In genomic region chr7:2555121-2556052, GRCh38 we compare ENCODE assay signal across 8 cellular contexts. TPM values are rescaled to one million over a fixed set of nuclear protein-coding genes. Genes with fewer than 3 reads are reported as not detected.
A peak's percentile ranks its signal among the peaks of the same experiment; 100 is the strongest.
DNase-seq lines count a peak whose midpoint lies in the region; ATAC-seq, FAIRE-seq and TF ChIP-seq lines count a peak whose summit lies in the region.

TSS of gene BRAT1 (minus strand) at chr7:2555524. CDS start at chr7:2554431, 1,093 bp downstream.

- peaks cover 33% of the 10 kb centered on the region for H3K4me1 Mint-ChIP-seq in nephron progenitor cell
- H3K4me1 Mint-ChIP-seq in stimulated activated naive CD8-positive, alpha-beta T cell treated with anti-CD3 and anti-CD28 coated beads, Interleukin-15, amount 100 ng/mL, for 72 hours, result peaks cover 40% of the 10 kb centered on the region

- H3K9me3 Mint-ChIP-seq in nephron progenitor cell, result no peaks in the 10 kb centered on the region
- H3K9me3 Mint-ChIP-seq in stimulated activated naive CD8-positive, alpha-beta T cell treated with anti-CD3 and anti-CD28 coated beads, Interleukin-15, amount 100 ng/mL, for 72 hours, result no peaks in the 10 kb centered on the region

- H3K4me3 Mint-ChIP-seq in nephron progenitor cell, result peak within 1 kb of the TSS; percentile 85
- H3K4me3 Mint-ChIP-seq in stimulated activated naive CD8-positive, alpha-beta T cell treated with anti-CD3 and anti-CD28 coated beads, Interleukin-15, amount 100 ng/mL, for 72 hours, result peak within 1 kb of the TSS; percentile 91 to 93

- H4K20me1 ChIP-seq in Loucy (ENCODE audit: insufficient read depth, low read length, poor library complexity, severe bottlenecking), result peaks cover 19% of the 10 kb centered on the region

- peak within 1 kb of the TSS; percentile 99 for H3K27ac Mint-ChIP-seq in nephron progenitor cell
- peak within 1 kb of the TSS; percentile 93 to 99 for H3K27ac Mint-ChIP-seq in stimulated activated naive CD8-positive, alpha-beta T cell treated with anti-CD3 and anti-CD28 coated beads, Interleukin-15, amount 100 ng/mL, for 72 hours

- peaks cover 22% of the 10 kb centered on the region for H3K36me3 Mint-ChIP-seq in nephron progenitor cell (ENCODE audit: low read depth)

- H3F3A ChIP-seq in Loucy (ENCODE audit: low read depth), result peaks cover 3% of the 10 kb centered on the region; the same call in 1 of the 2 replicates

- H3K9me3 ChIP-seq in ES-I3 (ENCODE audit: control insufficient read depth, insufficient read depth, low read length) (no peaks in the 10 kb centered on the region), Loucy (ENCODE audit: insufficient read depth, low read depth, low read length) (no peaks in the 10 kb centered on the region)

- H3K4me1 ChIP-seq in ES-I3 (ENCODE audit: insufficient read depth, low read length) (no peaks in the 10 kb centered on the region), Loucy (ENCODE audit: insufficient read depth, low read length, poor library complexity, severe bottlenecking) (peaks cover 41% of the 10 kb centered on the region)

- peak; percentile 100 for DNase-seq in H54 (ENCODE audit: insufficient read length, low spot score)
- DNase-seq in activated effector memory CD4-positive, alpha-beta T cell treated with Interleukin-2 at 50 U/mL for 16 hours, result peak; percentile 91
- DNase-seq in fibroblast of the aortic adventitia (ENCODE audit: low read depth), result peak; percentile 89
- peak; percentile 99 for DNase-seq in nephron progenitor cell
- DNase-seq in stimulated activated naive CD8-positive, alpha-beta T cell treated with anti-CD3 and anti-CD28 coated beads, Interleukin-15, amount 100 ng/mL, for 72 hours, result peak; percentile 92 to 93

- peaks cover 7% of the 10 kb centered on the region; the same call in 1 of the 2 replicates for H3K36me3 ChIP-seq in ES-I3 (ENCODE audit: insufficient read depth, low read length)
- H3K36me3 ChIP-seq in Loucy (ENCODE audit: insufficient read depth, low read length), result 0 out of 2 replicates have a peak, but pooled peaks cover 3% of the 10 kb centered on the region

- no peaks in the 10 kb centered on the region for H3K27me3 ChIP-seq in Loucy (ENCODE audit: insufficient read depth, low read length, poor library complexity, severe bottlenecking)

- H3K9ac ChIP-seq in ES-I3 (ENCODE audit: low read depth, low read length) (peak within 1 kb of the TSS; percentile 95), Loucy (ENCODE audit: low read depth, low read length, poor library complexity, severe bottlenecking) (peak within 1 kb of the TSS; percentile 91)

- no peaks in the 10 kb centered on the region for H3K9me2 ChIP-seq in Loucy (replicated peaks; ENCODE audit: low read depth, low read length)

- peak; percentile 45 for TF ChIP-seq CTCF in Loucy (conservative IDR thresholded peaks at IDR 0.05; ENCODE audit: low read length)
- peak; percentile 9 for TF ChIP-seq CTCF in fibroblast of the aortic adventitia (IDR thresholded peaks at IDR 0.05; ENCODE audit: insufficient read depth, low read length)
- peak; percentile 38 for TF ChIP-seq CTCF in nephron progenitor cell (IDR thresholded peaks at IDR 0.05)

- peak; percentile 43 for FAIRE-seq in H54 (lab: Jason Lieb, UNC)

- TF ChIP-seq POLR2A in H54 (IDR thresholded peaks at IDR 0.05; ENCODE audit: low read depth, low read length) (peak; percentile 99), Raji (IDR thresholded peaks at IDR 0.05; ENCODE audit: insufficient read depth, low read depth, low read length) (peak; percentile 82)

- ATAC-seq in stimulated activated naive CD8-positive, alpha-beta T cell treated with anti-CD3 and anti-CD28 coated beads, Interleukin-15, amount 100 ng/mL, for 72 hours, result peak; percentile 88

- peak within 1 kb of the TSS; percentile 90 for H3K4me2 ChIP-seq in Loucy (ENCODE audit: low read depth, low read length, poor library complexity, severe bottlenecking)

- H3K27me3 Mint-ChIP-seq in nephron progenitor cell (ENCODE audit: low read depth, poor library complexity), result peaks cover 4% of the 10 kb centered on the region
- H3K27me3 Mint-ChIP-seq in stimulated activated naive CD8-positive, alpha-beta T cell treated with anti-CD3 and anti-CD28 coated beads, Interleukin-15, amount 100 ng/mL, for 72 hours, result no peaks in the 10 kb centered on the region

- H2AFZ ChIP-seq in Loucy (ENCODE audit: low read length), result peak within 1 kb of the TSS; percentile 100

- H3K4me3 ChIP-seq in Loucy (ENCODE audit: low read length, poor library complexity, severe bottlenecking) (peak within 1 kb of the TSS; percentile 74), fibroblast of the aortic adventitia (ENCODE audit: low read depth, low read length) (peak within 1 kb of the TSS; percentile 83)

- H3K79me2 ChIP-seq in Loucy (ENCODE audit: insufficient read depth, low read length), result peaks cover 47% of the 10 kb centered on the region

RNA-seq across cellular contexts. Expression of gene BRAT1, which starts in this region (rescaled TPM):
- total RNA-seq in fibroblast of the aortic adventitia (ENCODE audit: low replicate concordance), result 22.3 and 44.9 TPM in 2 replicates

Comparison
In these comparisons a context has a peak if more than half of its experiments do, and no peak if none do; other contexts are left out.
1. Peak in every context shown above with its lines: DNase-seq, ATAC-seq and H3K4me3 ChIP-seq.